Comparison of ENCODE assay signal across 18 cellular contexts in the genomic region with DNA sequence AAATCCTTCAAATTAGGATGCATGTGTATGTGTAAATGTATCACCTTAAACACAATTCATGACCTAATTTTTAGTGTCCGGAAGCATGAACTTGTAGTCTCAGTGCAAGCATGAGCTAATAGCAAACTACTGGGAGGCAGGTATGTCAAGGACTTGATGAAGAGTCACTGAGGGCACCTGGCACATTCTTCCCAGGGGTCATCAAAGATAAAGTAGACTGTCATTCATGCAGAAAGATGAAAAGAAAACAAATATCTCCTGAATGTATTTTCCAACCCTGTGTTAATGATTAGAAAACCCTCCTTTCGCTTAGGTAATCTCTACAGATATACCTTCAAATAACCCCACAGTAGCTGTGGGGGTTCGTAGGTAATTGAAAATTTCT.
DNase-seq lines count a peak whose midpoint lies in the region.
"Had no signal": no experiment of that assay in that cellular context is flagged by ENCODE, and none has a peak within 500 bp of the region (broad histone marks: within the 10 kb centered on the region; RNA-seq: fewer than 3 reads in every experiment).

No MANE protein-coding gene starts in this region.

- peak; percentile 5 for DNase-seq in NCI-H345 treated with DMSO at 0.1 percent for 48 hours (lab: John Stamatoyannopoulos, UW; ENCODE audit: unreplicated experiment)
- no peak for DNase-seq in NCI-H345 (lab: John Stamatoyannopoulos, UW)
- DNase-seq in DMS53 (lab: John Stamatoyannopoulos, UW): peak; percentile 97
- peak; percentile 70 for DNase-seq in NCI-H510A (lab: John Stamatoyannopoulos, UW)
- DNase-seq in cerebellar cortex (ENCODE audit: low spot score): peak; percentile 17
- no peak for DNase-seq in stimulated activated CD4-positive, alpha-beta T cell treated with anti-CD3 and anti-CD28 coated beads, Interleukin-1b, Interleukin-23, amount 100 ng/mL, for 48 hours
- DNase-seq in activated T-cell treated with anti-CD3 and anti-CD28 coated beads, Interleukin-2, amount 50 U/mL, for 48 hours: no peak
- DNase-seq: CD8-positive, alpha-beta memory T cell; GF-D8; H9; KG1; NCI-H1694; NCI-H2107; NCI-H226; NCI-H82; Peyer's patch; SW 1271; T-helper 2 cell had no signal

Comparison
In these comparisons a context has a peak if more than half of its experiments do, and no peak if none do; other contexts are left out.
1. DNase-seq: peak in NCI-H345 treated with DMSO at 0.1 percent for 48 hours (single experiment), DMS53 (single experiment), NCI-H510A (single experiment) and cerebellar cortex (single experiment); none in NCI-H345 (single experiment), stimulated activated CD4-positive, alpha-beta T cell treated with anti-CD3 and anti-CD28 coated beads, Interleukin-1b, Interleukin-23, amount 100 ng/mL, for 48 hours (single experiment) and activated T-cell treated with anti-CD3 and anti-CD28 coated beads, Interleukin-2, amount 50 U/mL, for 48 hours (0 of 2).